Comparison of ENCODE assay signal across 15 cellular contexts in the genomic region with DNA sequence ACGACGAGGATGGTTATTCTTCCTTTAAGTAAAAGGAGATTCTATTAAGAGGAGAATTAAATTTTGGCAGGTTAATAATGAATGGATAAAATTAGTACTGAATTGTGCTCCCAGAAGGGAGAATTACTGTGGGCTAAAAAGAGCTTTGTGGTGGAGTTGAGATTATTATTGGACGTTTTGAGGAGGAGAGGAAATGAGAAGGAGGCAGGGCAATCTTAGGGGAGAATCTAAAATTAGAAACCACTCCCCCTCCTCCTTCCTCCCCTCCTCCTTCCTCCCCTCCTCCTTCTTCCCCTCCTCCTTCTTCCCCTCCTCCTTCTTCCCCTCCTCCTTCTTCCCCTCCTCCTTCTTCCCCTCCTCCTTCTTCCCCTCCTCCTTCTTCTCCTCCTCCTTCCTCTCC.
"Had no signal": no experiment of that assay in that cellular context is flagged by ENCODE, and none has a peak within 500 bp of the region (broad histone marks: within the 10 kb centered on the region; RNA-seq: fewer than 3 reads in every experiment).

No MANE protein-coding gene starts in this region.

- H3K36me3 ChIP-seq: heart right ventricle, lower lobe of right lung, transverse colon, vagina had no signal

- H3K4me3 ChIP-seq: heart right ventricle, lower lobe of right lung, transverse colon, vagina had no signal

- H3K9me3 ChIP-seq: heart right ventricle, lower lobe of right lung, transverse colon, vagina had no signal

- ATAC-seq: activated naive CD8-positive, alpha-beta T cell treated with anti-CD3 and anti-CD28 coated beads, Interleukin-2, amount 50 U/mL, for 24 hours; activated T-helper 17 cell treated with anti-CD3 and anti-CD28 coated beads, Interleukin-2, amount 50 U/mL, for 72 hours; left cardiac atrium; lower lobe of right lung; right cardiac atrium had no signal

- DNase-seq: activated CD4-positive, alpha-beta T cell treated with anti-CD3 and anti-CD28 coated beads, Interleukin-2, amount 10 ng/mL, durations not matched to agents 7 days and 5 days; activated naive CD4-positive, alpha-beta T cell treated with Interleukin-2 at 50 U/mL for 16 hours; activated naive CD8-positive, alpha-beta T cell treated with anti-CD3 and anti-CD28 coated beads, Interleukin-2, amount 50 U/mL, for 24 hours; heart right ventricle; left cardiac atrium; lower lobe of right lung; right cardiac atrium; small intestine; stimulated activated CD4-positive, alpha-beta T cell treated with anti-CD3 and anti-CD28 coated beads, Interleukin-4, amount 100 ng/mL, for 4 hours; stimulated activated CD8-positive, alpha-beta memory T cell treated with anti-CD3 and anti-CD28 coated beads, Interleukin-4, amount 100 ng/mL, for 48 hours; stimulated activated naive CD4-positive, alpha-beta T cell treated with Interleukin-2 at 50 U/mL for 16 hours; transverse colon had no signal

- FAIRE-seq: frontal cortex, small intestine had no signal

- H3K27me3 ChIP-seq: heart right ventricle, transverse colon, vagina had no signal

- H3K4me1 ChIP-seq: lower lobe of right lung, transverse colon, vagina had no signal

- H3K27ac ChIP-seq: heart right ventricle, lower lobe of right lung, transverse colon, vagina had no signal
